ENCODE assay signal across 22 cellular contexts in the genomic region with DNA sequence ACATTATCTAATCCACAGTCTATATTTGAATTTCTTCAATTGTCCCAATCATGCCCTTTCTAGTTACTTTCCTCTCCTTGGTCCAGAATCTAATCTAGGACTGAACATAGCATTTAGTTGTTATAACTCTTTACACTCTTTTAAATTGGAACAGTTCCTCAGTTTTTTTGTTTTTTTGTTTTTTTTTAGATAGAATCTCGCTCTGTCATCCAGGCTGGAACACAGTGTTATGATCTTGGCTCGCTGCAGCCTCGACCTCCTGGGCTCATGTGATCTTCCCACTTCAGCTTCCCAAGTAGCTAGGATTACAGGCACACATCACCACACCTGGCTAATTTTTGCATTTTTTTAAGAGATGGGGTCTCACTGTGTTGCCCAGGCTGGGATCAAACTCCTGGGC.
DNase-seq lines count a peak whose midpoint lies in the region; ATAC-seq and TF ChIP-seq lines count a peak whose summit lies in the region.
"Had no signal": no experiment of that assay in that cellular context is flagged by ENCODE, and none has a peak within 500 bp of the region (broad histone marks: within the 10 kb centered on the region; RNA-seq: fewer than 3 reads in every experiment).

No MANE protein-coding gene starts in this region.

- no peak overlapping the region for H3K4ac ChIP-seq in mesendoderm (ENCODE audit: low read depth, low read length)

- H4K8ac ChIP-seq in mesendoderm (ENCODE audit: low read depth, low read length), result no peak overlapping the region

- H3K27ac ChIP-seq in heart right ventricle (peak overlapping the region in 4 of 10 donors; percentile 23 to 53 (median 44)), mesendoderm (ENCODE audit: low read depth, low read length) (no peak overlapping the region), spleen (peak overlapping the region in 7 of 8 donors; percentile 33 to 73 (median 59)), aorta (ENCODE audit: low read depth in 1 of 2, low read length in 2 of 2) (peak overlapping the region in 1 of 2 donors; percentile 78), right lobe of liver (no peak overlapping the region), breast epithelium (peak overlapping the region in 1 of 2 donors; percentile 28)
- H3K27ac ChIP-seq: 22Rv1, C4-2B, HL-60, SJSA1 had no signal

- H3K79me1 ChIP-seq in mesendoderm (ENCODE audit: low read length), result no peaks in the 10 kb centered on the region

- intact Hi-C loops in Right ventricle myocardium inferior (cut with DNase I) (no loop called here), heart right ventricle (cut with DNase I) (no loop called here), spleen (cut with DNase I; ENCODE audit: low total_unique reads) (loop anchor here (10.0 kb wide), 1 partner anchor 67 kb away; the partner anchor contains the start of gene RERG), aorta (cut with DNase I) (loop anchor here (10.0 kb wide), 2 partner anchors 313 to 397 kb away; partner anchors contain the start of gene ART4 (in 1 of the 2)), right lobe of liver (cut with DNase I) (no loop called here), breast epithelium (cut with DNase I; ENCODE audit: low total_unique reads) (loop anchor here (10.0 kb wide), 1 partner anchor 47 kb away; no protein-coding TSS in a partner anchor)

- H2AK5ac ChIP-seq in mesendoderm (ENCODE audit: low read length), result no peak overlapping the region

- H3K18ac ChIP-seq in mesendoderm (ENCODE audit: low read length), result no peak overlapping the region

- H3K23ac ChIP-seq in mesendoderm (ENCODE audit: low read length), result no peak overlapping the region

- H3K4me3 ChIP-seq in heart right ventricle (no peak overlapping the region), mesendoderm (ENCODE audit: low read length) (no peak overlapping the region), spleen (no peak overlapping the region), aorta (ENCODE audit: low read length in 2 of 2) (no peak overlapping the region), right lobe of liver (no peak overlapping the region), breast epithelium (no peak overlapping the region)
- H3K4me3 ChIP-seq: SJSA1 had no signal

- H2BK15ac ChIP-seq in mesendoderm (replicated peaks; ENCODE audit: low read depth), result peak overlapping the region; percentile 36

- 58 to 59% methylated on average over 3 of the region's 3 CpGs for WGBS in heart right ventricle, 2 donors
- no CpG with 5 or more reads among the region's 3 CpGs for WGBS in mesendoderm (ENCODE audit: extremely low coverage, insufficient coverage, low lambda C conversion rate)
- WGBS in spleen, 5 donors, result 71 to 81% (median 78%) methylated on average over 3 of the region's 3 CpGs
- 7 to 9% methylated on average over 3 of the region's 3 CpGs for WGBS in aorta, 2 donors
- WGBS in right lobe of liver (ENCODE audit: insufficient coverage, low coverage, low lambda C conversion rate, missing lambda C conversion rate), result 71% methylated on average over 3 of the region's 3 CpGs

- ATAC-seq in Right ventricle myocardium inferior (peak; percentile 26), heart right ventricle (no peak), aorta (ENCODE audit: low FRiP score) (peak; percentile 57), GM21515 (IDR thresholded peaks at IDR 0.05; ENCODE audit: unreplicated experiment) (no peak), right lobe of liver (no peak)
- ATAC-seq: CD8-positive, alpha-beta T cell had no signal

- no peak overlapping the region for H4K5ac ChIP-seq in mesendoderm (ENCODE audit: low read length)

- H2BK5ac ChIP-seq in mesendoderm (ENCODE audit: low read length), result no peak overlapping the region

- H3K4me1 ChIP-seq in heart right ventricle (peaks cover 0 to 15% (median 5%) of the 10 kb centered on the region in 9 donors), mesendoderm (ENCODE audit: control insufficient read depth, low read depth, low read length) (no peaks in the 10 kb centered on the region), spleen (peaks cover 0 to 21% (median 7%) of the 10 kb centered on the region in 6 donors), aorta (ENCODE audit: control insufficient read depth in 1 of 2, insufficient read depth in 2 of 2, low read length in 2 of 2) (peaks cover 6 to 13% of the 10 kb centered on the region in 2 donors), right lobe of liver (no peaks in the 10 kb centered on the region), breast epithelium (peaks cover 0 to 4% of the 10 kb centered on the region in 2 donors)
- H3K4me1 ChIP-seq: SJSA1 had no signal

- no peak overlapping the region for H3K4me2 ChIP-seq in mesendoderm (ENCODE audit: low read length)

- TF ChIP-seq POLR2A in spleen (IDR thresholded peaks at IDR 0.05) (no peak), right lobe of liver (IDR thresholded peaks at IDR 0.05) (no peak), breast epithelium (IDR thresholded peaks at IDR 0.05) (no peak)

- TF ChIP-seq CTCF in heart right ventricle (IDR thresholded peaks at IDR 0.05) (no peak), spleen (IDR thresholded peaks at IDR 0.05 in 8 of 11, conservative IDR thresholded peaks at IDR 0.05 in 3 of 11) (no peak), right lobe of liver (IDR thresholded peaks at IDR 0.05) (no peak), breast epithelium (IDR thresholded peaks at IDR 0.05) (no peak)

- H3K79me2 ChIP-seq in mesendoderm (ENCODE audit: control insufficient read depth, insufficient read depth, low read length), result no peaks in the 10 kb centered on the region

- peaks cover 0 to 8% (median 0%) of the 10 kb centered on the region in 7 donors for H3K27me3 ChIP-seq in heart right ventricle
- no peaks in the 10 kb centered on the region for H3K27me3 ChIP-seq in mesendoderm (ENCODE audit: insufficient read depth, low read length, poor library complexity)
- no peaks in the 10 kb centered on the region for H3K27me3 ChIP-seq in spleen (replicated peaks in 1 of 7)
- H3K27me3 ChIP-seq in aorta (ENCODE audit: control insufficient read depth in 1 of 2, insufficient read depth in 2 of 2, low read length in 1 of 2), result no peaks in the 10 kb centered on the region
- H3K27me3 ChIP-seq in right lobe of liver, result no peaks in the 10 kb centered on the region
- no peaks in the 10 kb centered on the region for H3K27me3 ChIP-seq in breast epithelium
- H3K27me3 ChIP-seq: SJSA1 had no signal

- no peak overlapping the region for H3K9ac ChIP-seq in mesendoderm (ENCODE audit: low read length)

- H3K9me3 ChIP-seq in heart right ventricle (peaks cover 0 to 6% (median 0%) of the 10 kb centered on the region in 11 donors), spleen (no peaks in the 10 kb centered on the region), aorta (ENCODE audit: control insufficient read depth, low read length) (no peaks in the 10 kb centered on the region), right lobe of liver (no peaks in the 10 kb centered on the region), breast epithelium (no peaks in the 10 kb centered on the region)
- H3K9me3 ChIP-seq: SJSA1 had no signal

- no peak overlapping the region for H3K56ac ChIP-seq in mesendoderm (ENCODE audit: low read length)

- DNase-seq in Right ventricle myocardium inferior (ENCODE audit: missing footprints) (no peak), heart right ventricle (no peak), mesendoderm (no peak), spleen (no peak), aorta (peak in 1 of 2 donors; percentile 61), right lobe of liver (no peak), breast epithelium (ENCODE audit: low spot score in 2 of 2) (no peak)
- DNase-seq: CD8-positive, alpha-beta T cell; DMS 273 treated with DMSO at 0.1 percent for 48 hours; DND-41; Kasumi-1; NCI-H1092 treated with DMSO at 0.1 percent for 48 hours; NCI-H1436; NCI-H187; NCI-H2081 treated with DMSO at 0.1 percent for 48 hours; NCI-H524; NCI-H774 had no signal

- H2BK120ac ChIP-seq in mesendoderm (ENCODE audit: low read depth, low read length), result no peak overlapping the region

- H3K36me3 ChIP-seq in heart right ventricle, result no peaks in the 10 kb centered on the region
- no peaks in the 10 kb centered on the region for H3K36me3 ChIP-seq in mesendoderm (ENCODE audit: control insufficient read depth, insufficient read depth, low read length)
- no peaks in the 10 kb centered on the region for H3K36me3 ChIP-seq in spleen
- H3K36me3 ChIP-seq in aorta (ENCODE audit: control insufficient read depth in 1 of 2, insufficient read depth in 2 of 2, low read length in 1 of 2), result no peaks in the 10 kb centered on the region
- H3K36me3 ChIP-seq in right lobe of liver, result no peaks in the 10 kb centered on the region
- no peaks in the 10 kb centered on the region for H3K36me3 ChIP-seq in breast epithelium
- H3K36me3 ChIP-seq: SJSA1 had no signal

Comparison
In these comparisons a context has a peak if more than half of its experiments do, and no peak if none do; other contexts are left out.
1. ATAC-seq: peak in Right ventricle myocardium inferior (single experiment) and aorta (single experiment); none in heart right ventricle (0 of 8), GM21515 (single experiment) and right lobe of liver (0 of 4).
2. H3K27ac ChIP-seq: peak in spleen (7 of 8); none in mesendoderm (single experiment) and right lobe of liver (0 of 3).
3. intact Hi-C loops: an anchor here in spleen (10.0 kb wide), aorta (10.0 kb wide) and breast epithelium (10.0 kb wide); none called in Right ventricle myocardium inferior, heart right ventricle and right lobe of liver.